ENCODE assay signal across 8 cellular contexts in the genomic region with DNA sequence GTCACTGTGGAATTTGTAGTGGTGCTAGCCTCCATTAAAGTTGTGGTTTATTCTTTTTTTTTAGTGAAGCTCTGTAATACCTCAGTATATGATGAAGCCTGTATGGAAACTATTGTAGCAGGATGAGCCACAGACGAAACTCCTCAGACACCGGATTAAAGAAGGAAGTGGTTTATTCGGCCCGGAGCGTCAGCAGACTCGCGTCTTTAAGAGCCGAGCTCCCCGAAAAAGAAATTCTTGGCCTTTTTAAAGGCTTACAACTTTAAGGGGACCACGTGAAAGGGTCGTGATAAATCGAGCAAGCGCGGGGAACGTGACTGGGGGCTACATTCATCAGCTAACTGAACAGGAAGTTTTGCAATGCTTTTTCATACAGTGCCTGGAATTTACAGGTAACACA.
A peak's percentile ranks its signal among the peaks of the same experiment; 100 is the strongest.
DNase-seq lines count a peak whose midpoint lies in the region; ATAC-seq lines count a peak whose summit lies in the region.

No MANE protein-coding gene starts in this region.

- ATAC-seq in HG02610 (IDR thresholded peaks at IDR 0.05; ENCODE audit: unreplicated experiment), result peak; percentile 76
- ATAC-seq in HG02588 (IDR thresholded peaks at IDR 0.05; ENCODE audit: unreplicated experiment), result no peak

- DNase-seq in CD1c-positive myeloid dendritic cell (ENCODE audit: extremely low spot score) (peak; percentile 31), medulla oblongata (ENCODE audit: extremely low spot score) (peak; percentile 62), NCI-H2171 (lab: John Stamatoyannopoulos, UW) (no peak), KBM-7 (no peak), activated gamma-delta T cell treated with Interleukin-2 at 50 U/mL for 16 hours (no peak)
- DNase-seq in activated CD4-positive, alpha-beta T cell treated with anti-CD3 and anti-CD28 coated beads for 48 hours, result peak; percentile 48

- in situ Hi-C loops in KBM-7 (cut with MboI; ENCODE audit: low pct_unique_long_range_greater_than_20kb, low sequenced_read_pairs), result no loop called here

Comparison
In these comparisons a context has a peak if more than half of its experiments do, and no peak if none do; other contexts are left out.
1. DNase-seq: peak in CD1c-positive myeloid dendritic cell (single experiment), activated CD4-positive, alpha-beta T cell treated with anti-CD3 and anti-CD28 coated beads for 48 hours (single experiment) and medulla oblongata (single experiment); none in NCI-H2171 (single experiment), KBM-7 (single experiment) and activated gamma-delta T cell treated with Interleukin-2 at 50 U/mL for 16 hours (single experiment).